ENCODE assay signal across 10 cellular contexts in the genomic region with DNA sequence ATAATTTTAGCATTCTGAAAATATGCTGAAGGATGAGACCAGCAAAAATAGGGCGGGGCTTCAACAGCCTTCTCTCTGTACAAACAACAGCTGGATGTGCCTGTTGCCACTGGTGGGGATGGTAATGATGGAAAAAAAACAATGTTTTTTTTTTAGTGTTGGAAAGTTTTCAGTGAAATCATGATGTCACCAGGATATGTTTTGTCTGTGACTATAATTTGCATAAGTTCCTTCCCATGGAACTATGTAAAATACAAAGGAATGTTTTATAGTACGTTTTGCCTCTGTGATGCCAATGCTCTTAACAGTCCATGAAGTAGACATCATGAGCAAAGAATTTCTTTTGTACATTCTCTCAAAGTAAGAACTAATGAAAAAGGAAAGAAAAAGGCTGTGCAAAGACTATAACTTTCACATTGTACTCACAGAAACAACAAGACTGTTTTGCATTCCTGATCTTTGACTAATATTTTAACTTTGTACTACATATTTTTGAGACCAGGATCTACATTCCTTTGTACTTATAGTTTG.
DNase-seq lines count a peak whose midpoint lies in the region; ATAC-seq and TF ChIP-seq lines count a peak whose summit lies in the region.
"Had no signal": no experiment of that assay in that cellular context is flagged by ENCODE, and none has a peak within 500 bp of the region (broad histone marks: within the 10 kb centered on the region; RNA-seq: fewer than 3 reads in every experiment).

No MANE protein-coding gene starts in this region.

- peaks cover 3% of the 10 kb centered on the region for H3K9me3 ChIP-seq in mucosa of descending colon
- H3K9me3 ChIP-seq: A549 had no signal

- no peaks in the 10 kb centered on the region for H3K4me1 ChIP-seq in mucosa of descending colon (ENCODE audit: low read depth)
- H3K4me1 ChIP-seq: A549 had no signal

- TF ChIP-seq CTCF in epithelial cell of esophagus (IDR thresholded peaks at IDR 0.05; ENCODE audit: insufficient read depth, low read depth, low read length, missing control alignments) (no peak), mucosa of descending colon (IDR thresholded peaks at IDR 0.05) (no peak)

- ATAC-seq in mucosa of descending colon: peak; percentile 15
- no peak for ATAC-seq in GM19463 (IDR thresholded peaks at IDR 0.05; ENCODE audit: unreplicated experiment)
- no peak for ATAC-seq in HG02970 (IDR thresholded peaks at IDR 0.05; ENCODE audit: low FRiP score, unreplicated experiment)
- ATAC-seq in GM19035 (IDR thresholded peaks at IDR 0.05; ENCODE audit: unreplicated experiment): no peak
- ATAC-seq: A549, T-helper 17 cell had no signal

- intact Hi-C loops in mucosa of descending colon (cut with DNase I, micrococcal nuclease): no loop called here

- peak; percentile 74 for DNase-seq in A172 (ENCODE audit: low spot score)
- DNase-seq in NCI-H226: peak; percentile 60
- DNase-seq in epithelial cell of esophagus (ENCODE audit: low read depth): peak; percentile 60
- peak in 1 of 3 donors; percentile 9 for DNase-seq in mucosa of descending colon
- no peak for DNase-seq in occipital lobe (lab: John Stamatoyannopoulos, UW)
- DNase-seq: T-helper 17 cell had no signal

- H3K36me3 ChIP-seq in mucosa of descending colon (ENCODE audit: low read depth): no peaks in the 10 kb centered on the region

- H3K4me3 ChIP-seq in epithelial cell of esophagus (ENCODE audit: low read length) (no peak overlapping the region), mucosa of descending colon (no peak overlapping the region)
- H3K4me3 ChIP-seq: A549 had no signal
